16 cellular contexts compared by ENCODE assay signal in genomic region chr11:129973068-129973467, GRCh38. TPM values are rescaled to one million over a fixed set of nuclear protein-coding genes. Genes with fewer than 3 reads are reported as not detected.
DNase-seq lines count a peak whose midpoint lies in the region; ATAC-seq, FAIRE-seq and TF ChIP-seq lines count a peak whose summit lies in the region.
"Had no signal": no experiment of that assay in that cellular context is flagged by ENCODE, and none has a peak within 500 bp of the region (broad histone marks: within the 10 kb centered on the region; RNA-seq: fewer than 3 reads in every experiment).

No MANE protein-coding gene starts in this region.

- SMC1A ChIA-PET in GM12878 (lab: Charles Lee; ENCODE audit: uncharacterized antibody, unreplicated experiment) = interaction anchor here (0.5 to 1.8 kb wide), 14 partner anchors 9 to 263 kb away, joined by 3 to 18 read pairs (median 3); partner anchors contain the start of gene PRDM10

- no peak for TF ChIP-seq RAD21 in GM12878 (IDR thresholded peaks at IDR 0.05; ENCODE audit: insufficient read depth, low read depth, low read length)

- no peak overlapping the region; the same call in 1 of the 2 replicates for H3K27ac ChIP-seq in GM12878 (ENCODE audit: control insufficient read depth, insufficient read depth)
- no peak overlapping the region for H3K27ac ChIP-seq in CD8-positive, alpha-beta T cell (ENCODE audit: low read depth, low read length)
- H3K27ac ChIP-seq: C4-2B, suprapubic skin had no signal

- 5% methylated on average over 1 of the region's 1 CpG for WGBS in GM12878 (ENCODE audit: insufficient coverage, insufficient replicate concordance, low lambda C conversion rate, missing lambda C conversion rate)

- H3K4me1 ChIP-seq in GM12878 (ENCODE audit: control insufficient read depth, insufficient read depth, low read length) = peaks cover 6% of the 10 kb centered on the region; the same call in 1 of the 2 replicates
- H3K4me1 ChIP-seq in CD8-positive, alpha-beta T cell (ENCODE audit: insufficient read depth, low read length) = no peaks in the 10 kb centered on the region
- H3K4me1 ChIP-seq: suprapubic skin had no signal

- H3K79me2 ChIP-seq in GM12878 (ENCODE audit: control insufficient read depth, insufficient read depth, low read length) = no peaks in the 10 kb centered on the region

- RAD21 ChIA-PET in GM12878 (lab: Charles Lee; ENCODE audit: unreplicated experiment) = interaction anchor here (1.0 to 2.3 kb wide), 6 partner anchors 12 to 160 kb away, joined by 3 to 14 read pairs (median 5); partner anchors contain the start of gene PRDM10

- H3K27me3 ChIP-seq in GM12878 (replicated peaks in 1 of 2; ENCODE audit: control insufficient read depth in 2 of 2, insufficient read depth in 2 of 2, low read length in 1 of 2) = no peaks in the 10 kb centered on the region
- no peaks in the 10 kb centered on the region for H3K27me3 ChIP-seq in CD8-positive, alpha-beta T cell (ENCODE audit: insufficient read depth, low read length)
- H3K27me3 ChIP-seq: suprapubic skin had no signal

- CTCF ChIA-PET in GM12878 (lab: Yijun Ruan, JAX) = interaction anchor here (1.0 to 2.1 kb wide), 7 partner anchors 10 to 159 kb away, joined by 3 to 16 read pairs (median 4); no protein-coding TSS in a partner anchor
- CTCF ChIA-PET in CD8-positive, alpha-beta T cell (lab: Charles Lee) = interaction anchor here (1.2 to 1.8 kb wide), 3 partner anchors 19 to 159 kb away, joined by 3 to 5 read pairs (median 4); no protein-coding TSS in a partner anchor

- H3K36me3 Mint-ChIP-seq in CD8-positive, alpha-beta T cell = peaks cover 9% of the 10 kb centered on the region

- no peak for TF ChIP-seq POLR2A in GM12892 (IDR thresholded peaks at IDR 0.05; ENCODE audit: low read depth, low read length)
- no peak for TF ChIP-seq POLR2A in GM12878 (IDR thresholded peaks at IDR 0.05; ENCODE audit: low read depth, low read length)

- no peak for TF ChIP-seq EP300 in GM12878 (IDR thresholded peaks at IDR 0.05; ENCODE audit: borderline replicate concordance in 1 of 2, control insufficient read depth in 1 of 2, low read depth in 2 of 2, low read length in 2 of 2)

- no peak for TF ChIP-seq CTCF in GM12878 (IDR thresholded peaks at IDR 0.05 in 2 of 3, conservative IDR thresholded peaks at IDR 0.05 in 1 of 3; ENCODE audit: control insufficient read depth in 2 of 3, extremely low read depth in 1 of 3, insufficient read depth in 1 of 3, low read depth in 3 of 3, low read length in 3 of 3)
- no peak for TF ChIP-seq CTCF in CD8-positive, alpha-beta T cell (IDR thresholded peaks at IDR 0.05)

- intact Hi-C loops in GM12878 (cut with micrococcal nuclease; ENCODE audit: unreplicated experiment) = no loop called here
- intact Hi-C loops in head of caudate nucleus (cut with DNase I) = no loop called here
- intact Hi-C loops in CD8-positive, alpha-beta T cell (cut with DNase I, micrococcal nuclease) = no loop called here

- peak; percentile 88 for ATAC-seq in GM21526 (IDR thresholded peaks at IDR 0.05; ENCODE audit: low FRiP score, unreplicated experiment)
- ATAC-seq in HG03442 (IDR thresholded peaks at IDR 0.05; ENCODE audit: unreplicated experiment) = peak; percentile 60
- peak; percentile 73 for ATAC-seq in GM12878
- no peak for ATAC-seq in CD8-positive, alpha-beta T cell
- no peak for ATAC-seq in HG02840 (IDR thresholded peaks at IDR 0.05; ENCODE audit: low FRiP score, unreplicated experiment)
- no peak for ATAC-seq in HG03457 (IDR thresholded peaks at IDR 0.05; ENCODE audit: unreplicated experiment)

- no peak overlapping the region for H3K27ac Mint-ChIP-seq in CD8-positive, alpha-beta T cell
- H3K27ac Mint-ChIP-seq: activated naive CD4-positive, alpha-beta T cell treated with anti-CD3 and anti-CD28 coated beads, Interleukin-2, amount 50 U/mL, for 24 hours; T-helper 2 cell treated with Interferon-gamma antibody and Interleukin-4, amounts not matched to agents 5 μg/mL and 100 μg/mL, for 36 hours had no signal

- H3K27me3 Mint-ChIP-seq in CD8-positive, alpha-beta T cell (ENCODE audit: low read depth) = no peaks in the 10 kb centered on the region
- H3K27me3 Mint-ChIP-seq: activated naive CD4-positive, alpha-beta T cell treated with anti-CD3 and anti-CD28 coated beads, Interleukin-2, amount 50 U/mL, for 24 hours had no signal

- H3K9ac ChIP-seq in GM12878 (ENCODE audit: control insufficient read depth, insufficient read depth, low read length) = no peak overlapping the region

- peak overlapping the region; percentile 11; the same call in 1 of the 2 replicates for H3K4me2 ChIP-seq in GM12878 (ENCODE audit: control insufficient read depth, insufficient read depth)

- in situ Hi-C loops in GM12878 (cut with MboI) = no loop called here

- H2AFZ ChIP-seq in GM12878 (ENCODE audit: control insufficient read depth, low read depth, low read length) = no peak overlapping the region

- no TSS peak for BruUV-seq in GM12878 (replicated peaks; lab: Mats Ljungman, UMichigan)

- POLR2A ChIA-PET in GM12878 (lab: Charles Lee) = interaction anchor here (1.7 kb wide), 1 partner anchor 31 kb away, joined by 10 read pairs; the partner anchor contains the start of gene PRDM10
- POLR2A ChIA-PET in CD8-positive, alpha-beta T cell (lab: Charles Lee) = interaction anchor here (1.6 kb wide), 1 partner anchor 30 kb away, joined by 4 read pairs; no protein-coding TSS in a partner anchor

- H3K4me1 Mint-ChIP-seq in CD8-positive, alpha-beta T cell (ENCODE audit: low read depth) = peaks cover 4% of the 10 kb centered on the region

- H3K4me3 Mint-ChIP-seq in CD8-positive, alpha-beta T cell = no peak overlapping the region
- H3K4me3 Mint-ChIP-seq: activated naive CD4-positive, alpha-beta T cell treated with anti-CD3 and anti-CD28 coated beads, Interleukin-2, amount 50 U/mL, for 24 hours; T-helper 2 cell treated with Interferon-gamma antibody and Interleukin-4, amounts not matched to agents 5 μg/mL and 100 μg/mL, for 36 hours had no signal

- no peaks in the 10 kb centered on the region for H3K9me3 Mint-ChIP-seq in CD8-positive, alpha-beta T cell
- H3K9me3 Mint-ChIP-seq: activated naive CD4-positive, alpha-beta T cell treated with anti-CD3 and anti-CD28 coated beads, Interleukin-2, amount 50 U/mL, for 24 hours; T-helper 2 cell treated with Interferon-gamma antibody and Interleukin-4, amounts not matched to agents 5 μg/mL and 100 μg/mL, for 36 hours had no signal

- FAIRE-seq in GM12892 (lab: Jason Lieb, UNC) (peak; percentile 75), GM12878 (lab: Jason Lieb, UNC) (no peak)

- H4K20me1 ChIP-seq in GM12878 (ENCODE audit: control insufficient read depth, insufficient read depth) = no peaks in the 10 kb centered on the region

- H3K9me3 ChIP-seq in GM12878 (replicated peaks; ENCODE audit: control insufficient read depth, insufficient read depth, low read length) = no peaks in the 10 kb centered on the region
- H3K9me3 ChIP-seq in CD8-positive, alpha-beta T cell (ENCODE audit: low read length) = no peaks in the 10 kb centered on the region
- H3K9me3 ChIP-seq: suprapubic skin had no signal

- DNase-seq in GM12892 (ENCODE audit: insufficient read length) = no peak
- DNase-seq in GM12878 (ENCODE audit: low read depth, low spot score) = no peak
- DNase-seq in head of caudate nucleus = no peak
- no peak for DNase-seq in CD8-positive, alpha-beta T cell
- DNase-seq: erythroblast; NCI-H1092; stimulated activated CD4-positive, alpha-beta T cell treated with anti-CD3 and anti-CD28 coated beads, Interleukin-12 subunit alpha, Interleukin-12 subunit beta, amount 100 ng/mL, for 4 hours had no signal

- no peak overlapping the region for H3K4me3 ChIP-seq in GM12878
- H3K4me3 ChIP-seq in CD8-positive, alpha-beta T cell (ENCODE audit: low read depth, low read length) = no peak overlapping the region
- H3K4me3 ChIP-seq: lung, suprapubic skin had no signal

- H3K36me3 ChIP-seq in GM12878 (ENCODE audit: control insufficient read depth in 2 of 2, insufficient read depth in 2 of 2, low read length in 1 of 2) = no peaks in the 10 kb centered on the region
- no peaks in the 10 kb centered on the region for H3K36me3 ChIP-seq in CD8-positive, alpha-beta T cell (ENCODE audit: insufficient read depth, low read length)
- H3K36me3 ChIP-seq: suprapubic skin had no signal

RNA-seq across cellular contexts. Expression of gene PRDM10, which starts 29.6 kb away (rescaled TPM):
- polyA plus RNA-seq in GM12892 (2012; ENCODE audit: missing spikeins) = 4.0 TPM
- 15.0 and 16.2 TPM in 2 replicates for total RNA-seq in GM12878 (2013; cell fraction: nucleolus; rRNA removed)
- total RNA-seq in GM12878 (2014; rRNA removed) (4.1 TPM in 2 replicates), GM12878 (2014; rRNA removed; fragmentation: Illumina TruSeq; extraction: Trizol) (3.5 TPM in 2 replicates), GM12878 (2021) (6.0 and 7.5 TPM in 2 replicates)
- polyA plus RNA-seq in GM12878 (2011; ENCODE audit: low read depth) = 1.1 TPM
- polyA plus RNA-seq in GM12878 (2011; rRNA removed) (5.3 and 6.2 TPM in 2 replicates), GM12878 (2014; fragmentation: Illumina TruSeq; extraction: Trizol) (4.3 and 4.4 TPM in 2 replicates), GM12878 (2014; fragmentation: Nextera tagmentation; extraction: Ambion mirVana) (1 to 10 TPM in 1 of 2 experiments, under 1 TPM in 1; 0.93 to 1.3 TPM), GM12878 (2014; rRNA removed) (3.4 and 5.0 TPM in 2 replicates), GM12878 (2016; fragmentation: Nextera tagmentation; extraction: Ambion mirVana) (1 to 10 TPM; 4.0 to 5.7 TPM)
- 6.3 and 11.0 TPM in 2 replicates for polyA plus RNA-seq in GM12878 (2011; cell fraction: cytosol; rRNA removed)
- polyA plus RNA-seq in GM12878 (2011; cell fraction: nucleus; rRNA removed) = 15.6 and 17.5 TPM in 2 replicates
- 1.9 and 2.9 TPM in 2 replicates for polyA plus RNA-seq in GM12878 (2012)
- polyA minus RNA-seq in GM12878 (2011; rRNA and poly(A)+ RNA removed) = 23.0 and 29.8 TPM in 2 replicates
- 5.6 and 8.3 TPM in 2 replicates for polyA minus RNA-seq in GM12878 (2011; cell fraction: cytosol; rRNA and poly(A)+ RNA removed)
- 4.4 and 10.0 TPM in 2 replicates for polyA minus RNA-seq in GM12878 (2011; cell fraction: nucleus; rRNA and poly(A)+ RNA removed)
- total RNA-seq in CD8-positive, alpha-beta T cell = 1 to 10 TPM; 9.2 TPM

Comparison
In these comparisons a context has a peak if more than half of its experiments do, and no peak if none do; other contexts are left out.
1. ATAC-seq: peak in GM21526 (single experiment), HG03442 (single experiment) and GM12878 (single experiment); none in CD8-positive, alpha-beta T cell (single experiment), HG02840 (single experiment) and HG03457 (single experiment).